Comparison of ENCODE assay signal across 2 cellular contexts in genomic region chr6:44090465-44090864, GRCh38.
TF ChIP-seq lines count a peak whose summit lies in the region.

No MANE protein-coding gene starts in this region.

TF ChIP-seq in HepG2, 621 proteins besides CTCF, POLR2A, EP300 and RAD21:
- no peak for TF ChIP-seq MLXIP (CRISPR knock-in tag; IDR thresholded peaks at IDR 0.05; ENCODE audit: borderline replicate concordance)
- TF ChIP-seq, protein P1, sequence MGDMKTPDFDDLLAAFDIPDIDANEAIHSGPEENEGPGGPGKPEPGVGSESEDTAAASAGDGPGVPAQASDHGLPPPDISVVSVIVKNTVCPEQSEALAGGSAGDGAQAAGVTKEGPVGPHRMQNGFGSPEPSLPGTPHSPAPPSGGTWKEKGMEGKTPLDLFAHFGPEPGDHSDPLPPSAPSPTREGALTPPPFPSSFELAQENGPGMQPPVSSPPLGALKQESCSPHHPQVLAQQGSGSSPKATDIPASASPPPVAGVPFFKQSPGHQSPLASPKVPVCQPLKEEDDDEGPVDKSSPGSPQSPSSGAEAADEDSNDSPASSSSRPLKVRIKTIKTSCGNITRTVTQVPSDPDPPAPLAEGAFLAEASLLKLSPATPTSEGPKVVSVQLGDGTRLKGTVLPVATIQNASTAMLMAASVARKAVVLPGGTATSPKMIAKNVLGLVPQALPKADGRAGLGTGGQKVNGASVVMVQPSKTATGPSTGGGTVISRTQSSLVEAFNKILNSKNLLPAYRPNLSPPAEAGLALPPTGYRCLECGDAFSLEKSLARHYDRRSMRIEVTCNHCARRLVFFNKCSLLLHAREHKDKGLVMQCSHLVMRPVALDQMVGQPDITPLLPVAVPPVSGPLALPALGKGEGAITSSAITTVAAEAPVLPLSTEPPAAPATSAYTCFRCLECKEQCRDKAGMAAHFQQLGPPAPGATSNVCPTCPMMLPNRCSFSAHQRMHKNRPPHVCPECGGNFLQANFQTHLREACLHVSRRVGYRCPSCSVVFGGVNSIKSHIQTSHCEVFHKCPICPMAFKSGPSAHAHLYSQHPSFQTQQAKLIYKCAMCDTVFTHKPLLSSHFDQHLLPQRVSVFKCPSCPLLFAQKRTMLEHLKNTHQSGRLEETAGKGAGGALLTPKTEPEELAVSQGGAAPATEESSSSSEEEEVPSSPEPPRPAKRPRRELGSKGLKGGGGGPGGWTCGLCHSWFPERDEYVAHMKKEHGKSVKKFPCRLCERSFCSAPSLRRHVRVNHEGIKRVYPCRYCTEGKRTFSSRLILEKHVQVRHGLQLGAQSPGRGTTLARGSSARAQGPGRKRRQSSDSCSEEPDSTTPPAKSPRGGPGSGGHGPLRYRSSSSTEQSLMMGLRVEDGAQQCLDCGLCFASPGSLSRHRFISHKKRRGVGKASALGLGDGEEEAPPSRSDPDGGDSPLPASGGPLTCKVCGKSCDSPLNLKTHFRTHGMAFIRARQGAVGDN (CRISPR knock-in tag; IDR thresholded peaks at IDR 0.05): peak; percentile 24; the same call in 1 of the 2 replicates

TF ChIP-seq in K562, 482 proteins besides CTCF, POLR2A, EP300 and RAD21:
- TF ChIP-seq MXD1 (CRISPR knock-in tag; IDR thresholded peaks at IDR 0.05; ENCODE audit: borderline replicate concordance, poor library complexity, severe bottlenecking): no peak
- peak; percentile 55; the same call in 1 of the 2 replicates for TF ChIP-seq ZKSCAN1 (IDR thresholded peaks at IDR 0.05; ENCODE audit: low read depth, low read length)
